ENCODE assay signal across 19 cellular contexts in the genomic region with DNA sequence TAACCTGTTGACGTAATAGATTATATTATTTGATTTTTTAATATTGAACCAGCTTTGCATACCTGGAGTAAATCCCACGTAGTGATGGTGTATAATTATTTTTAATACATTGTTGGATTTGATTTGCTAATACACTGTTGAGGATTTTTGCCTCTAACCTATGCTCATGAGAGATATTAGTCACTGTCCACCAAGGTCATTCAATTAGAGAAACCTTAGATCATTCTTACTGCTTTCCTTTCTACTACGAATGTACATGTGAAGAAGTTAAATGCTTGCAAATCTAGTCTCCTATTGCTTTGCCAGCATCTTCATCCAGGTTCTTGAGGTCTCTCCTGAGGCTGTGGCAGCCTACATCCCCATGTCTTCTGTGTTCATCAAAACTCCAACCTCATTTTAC.
"Had no signal": no experiment of that assay in that cellular context is flagged by ENCODE, and none has a peak within 500 bp of the region (broad histone marks: within the 10 kb centered on the region; RNA-seq: fewer than 3 reads in every experiment).

No MANE protein-coding gene starts in this region.

- H3K27ac ChIP-seq: foreskin keratinocyte, neutrophil, suprapubic skin had no signal

- DNase-seq: activated naive CD4-positive, alpha-beta T cell treated with Interleukin-2 at 50 U/mL for 16 hours; amniotic stem cell; cerebellar nuclear complex; effector memory CD4-positive, alpha-beta T cell; foreskin keratinocyte; kidney; left ventricle myocardium superior; naive thymus-derived CD8-positive, alpha-beta T cell; small intestine; stimulated activated CD4-positive, alpha-beta T cell treated with anti-CD3 and anti-CD28 coated beads, Interleukin-4, amount 100 ng/mL, for 4 hours; stimulated activated CD8-positive, alpha-beta memory T cell treated with anti-CD3 and anti-CD28 coated beads, Interleukin-4, amount 100 ng/mL, for 48 hours had no signal

- H3K4me3 Mint-ChIP-seq: activated T-helper 1 cell treated with anti-CD3 and anti-CD28 coated beads, Interleukin-12 subunit alpha, Interleukin-12 subunit beta, Interleukin-2, Interleukin-4 antibody, amounts not matched to agents 30 ng/mL and 10 ng/mL and 1 ng/mL, durations not matched to agents 14 hours and 24 hours and 36 hours; dendritic cell treated with granulocyte-macrophage colony-stimulating factor and Interleukin-4, amounts not matched to agents 40 ng/mL and 50 ng/mL, for 4 days; memory B cell; stimulated activated naive CD8-positive, alpha-beta T cell treated with anti-CD3 and anti-CD28 coated beads, Interleukin-15, Interleukin-2, amounts not matched to agents 100 ng/mL and 50 ng/mL, for 24 hours; type B pancreatic cell had no signal

- H3K9me3 ChIP-seq: neutrophil, suprapubic skin had no signal

- H3K27me3 Mint-ChIP-seq: dendritic cell treated with granulocyte-macrophage colony-stimulating factor and Interleukin-4, amounts not matched to agents 40 ng/mL and 50 ng/mL, for 4 days; memory B cell; naive thymus-derived CD8-positive, alpha-beta T cell; stimulated activated naive CD8-positive, alpha-beta T cell treated with anti-CD3 and anti-CD28 coated beads, Interleukin-15, Interleukin-2, amounts not matched to agents 100 ng/mL and 50 ng/mL, for 24 hours; type B pancreatic cell had no signal

- H3K9me3 Mint-ChIP-seq: activated T-helper 1 cell treated with anti-CD3 and anti-CD28 coated beads, Interleukin-12 subunit alpha, Interleukin-12 subunit beta, Interleukin-2, Interleukin-4 antibody, amounts not matched to agents 30 ng/mL and 10 ng/mL and 1 ng/mL, durations not matched to agents 14 hours and 24 hours and 36 hours; dendritic cell treated with granulocyte-macrophage colony-stimulating factor and Interleukin-4, amounts not matched to agents 40 ng/mL and 50 ng/mL, for 4 days; memory B cell; naive thymus-derived CD8-positive, alpha-beta T cell; stimulated activated naive CD8-positive, alpha-beta T cell treated with anti-CD3 and anti-CD28 coated beads, Interleukin-15, Interleukin-2, amounts not matched to agents 100 ng/mL and 50 ng/mL, for 24 hours; type B pancreatic cell had no signal

- FAIRE-seq: kidney, small intestine had no signal

- H3K27me3 ChIP-seq: foreskin keratinocyte, neutrophil, suprapubic skin had no signal

- ATAC-seq: activated CD4-positive, CD25-positive, alpha-beta regulatory T cell treated with anti-CD3 and anti-CD28 coated beads, Interleukin-2, amount 50 U/mL, for 24 hours; foreskin keratinocyte; left ventricle myocardium superior; naive thymus-derived CD8-positive, alpha-beta T cell had no signal

- H3K4me3 ChIP-seq: suprapubic skin had no signal

- H3K27ac Mint-ChIP-seq: activated T-helper 1 cell treated with anti-CD3 and anti-CD28 coated beads, Interleukin-12 subunit alpha, Interleukin-12 subunit beta, Interleukin-2, Interleukin-4 antibody, amounts not matched to agents 30 ng/mL and 10 ng/mL and 1 ng/mL, durations not matched to agents 14 hours and 24 hours and 36 hours; dendritic cell treated with granulocyte-macrophage colony-stimulating factor and Interleukin-4, amounts not matched to agents 40 ng/mL and 50 ng/mL, for 4 days; stimulated activated naive CD8-positive, alpha-beta T cell treated with anti-CD3 and anti-CD28 coated beads, Interleukin-15, Interleukin-2, amounts not matched to agents 100 ng/mL and 50 ng/mL, for 24 hours; type B pancreatic cell had no signal
